8 cellular contexts compared by ENCODE assay signal in the genomic region with DNA sequence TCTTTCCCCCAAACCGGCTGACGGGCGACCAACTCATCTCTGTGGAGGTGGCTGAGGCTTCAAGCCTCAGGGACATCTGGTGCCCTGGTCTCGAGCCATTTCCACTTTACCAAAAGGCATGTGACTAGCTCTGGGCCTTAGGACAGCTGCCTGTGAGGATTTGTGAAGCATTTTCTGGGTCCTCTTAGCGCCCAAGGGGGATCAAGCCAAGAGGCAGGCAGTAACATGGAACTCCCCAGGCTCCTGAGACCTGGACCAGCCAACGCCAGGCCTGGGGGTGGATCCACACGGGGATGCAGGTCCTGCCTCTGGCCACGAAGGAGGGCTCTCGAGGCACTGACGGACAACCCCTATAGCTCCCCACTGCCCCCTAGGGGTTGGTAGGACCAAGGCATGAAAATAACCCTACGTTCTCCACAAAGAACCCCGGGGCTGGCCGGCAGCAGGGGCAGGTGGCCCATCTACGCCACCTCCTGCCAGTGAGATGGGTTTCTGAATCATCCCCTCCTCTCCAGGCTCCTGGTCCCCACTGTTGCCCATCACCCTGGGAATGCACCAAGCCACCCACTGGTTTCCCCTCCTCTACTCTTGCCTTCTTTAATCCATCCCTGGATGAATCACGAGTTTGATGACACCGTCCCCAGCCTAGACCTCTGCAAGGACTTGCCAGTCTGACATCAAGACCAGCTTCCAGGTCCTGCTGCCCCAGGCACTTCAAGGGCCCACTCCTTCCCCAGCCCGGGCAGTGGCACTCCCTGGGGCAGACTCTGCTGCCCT. TPM values are rescaled to one million over a fixed set of nuclear protein-coding genes. Genes with fewer than 3 reads are reported as not detected.
DNase-seq lines count a peak whose midpoint lies in the region; ATAC-seq and TF ChIP-seq lines count a peak whose summit lies in the region.

No MANE protein-coding gene starts in this region.

- H2AFZ ChIP-seq in neural progenitor cell (replicated peaks) = no peak overlapping the region

- H3K27me3 Mint-ChIP-seq in neural progenitor cell (ENCODE audit: insufficient read depth, low read depth) = peaks cover 4% of the 10 kb centered on the region

- H3K9me3 Mint-ChIP-seq in neural progenitor cell = no peaks in the 10 kb centered on the region

- H3K4me2 ChIP-seq in neural progenitor cell = no peak overlapping the region

- peaks cover 16% of the 10 kb centered on the region for H3K4me1 Mint-ChIP-seq in neural progenitor cell

- H3K4me3 Mint-ChIP-seq in neural progenitor cell = peak overlapping the region; percentile 62

- H3K27ac Mint-ChIP-seq in neural progenitor cell = peak overlapping the region; percentile 33

- H3K9me3 ChIP-seq in BE2C (no peaks in the 10 kb centered on the region), neural progenitor cell (ENCODE audit: low read depth) (no peaks in the 10 kb centered on the region)

- DNase-seq in BE2C (peak; percentile 60), H7 (peak; percentile 88), epithelial cell of proximal tubule (ENCODE audit: low read depth) (no peak), neural progenitor cell (ENCODE audit: low spot score) (peak; percentile 84)

- H3K4me1 ChIP-seq in BE2C = no peaks in the 10 kb centered on the region
- no peaks in the 10 kb centered on the region for H3K4me1 ChIP-seq in neural progenitor cell

- ATAC-seq in SK-N-SH treated with all-trans-retinoic acid at 6 μM for 48 hours = peak; percentile 41
- ATAC-seq in HG02938 (IDR thresholded peaks at IDR 0.05; ENCODE audit: unreplicated experiment) = no peak
- ATAC-seq in GM18867 (IDR thresholded peaks at IDR 0.05; ENCODE audit: unreplicated experiment) = no peak
- no peak for ATAC-seq in GM18498 (IDR thresholded peaks at IDR 0.05; ENCODE audit: unreplicated experiment)

- no peak overlapping the region for H3K27ac ChIP-seq in neural progenitor cell

- no peaks in the 10 kb centered on the region for H3K79me2 ChIP-seq in neural progenitor cell (ENCODE audit: low read depth)

- no peaks in the 10 kb centered on the region for H4K20me1 ChIP-seq in neural progenitor cell (ENCODE audit: low read depth)

- H3K4me3 ChIP-seq in BE2C (ENCODE audit: low read depth, low read length) (no peak overlapping the region), H7 (ENCODE audit: insufficient read depth, low read depth, low read length) (no peak overlapping the region), epithelial cell of proximal tubule (ENCODE audit: low read depth, low read length) (no peak overlapping the region), neural progenitor cell (no peak overlapping the region)

- no peak overlapping the region for H3K9ac ChIP-seq in neural progenitor cell

- peaks cover 18% of the 10 kb centered on the region; the same call in 1 of the 2 replicates for H3K36me3 ChIP-seq in BE2C
- peaks cover under 1% of the 10 kb centered on the region for H3K36me3 ChIP-seq in H7 (replicated peaks; ENCODE audit: control insufficient read depth, insufficient read depth, low read length)
- no peaks in the 10 kb centered on the region for H3K36me3 ChIP-seq in neural progenitor cell

- peaks cover 3% of the 10 kb centered on the region for H3K36me3 Mint-ChIP-seq in neural progenitor cell

- TF ChIP-seq CTCF in BE2C (IDR thresholded peaks at IDR 0.05; ENCODE audit: low read depth, low read length) (peak; percentile 56), epithelial cell of proximal tubule (conservative IDR thresholded peaks at IDR 0.05; ENCODE audit: low read depth, low read length) (peak; percentile 64), neural progenitor cell (IDR thresholded peaks at IDR 0.05) (peak; percentile 59)

- H3F3A ChIP-seq in neural progenitor cell (ENCODE audit: low read depth) = peaks cover 33% of the 10 kb centered on the region

- no peaks in the 10 kb centered on the region for H3K27me3 ChIP-seq in BE2C
- no peaks in the 10 kb centered on the region for H3K27me3 ChIP-seq in H7 (ENCODE audit: control insufficient read depth, insufficient read depth, low read length)
- no peaks in the 10 kb centered on the region for H3K27me3 ChIP-seq in neural progenitor cell

TF ChIP-seq in SK-N-SH treated with all-trans-retinoic acid at 6 μM for 48 hours, 23 proteins besides CTCF, POLR2A, EP300 and RAD21:
- TF ChIP-seq ISL1 (CRISPR knock-in tag; IDR thresholded peaks at IDR 0.05) (no peak), PPARA (CRISPR knock-in tag; IDR thresholded peaks at IDR 0.05; ENCODE audit: borderline replicate concordance) (no peak), ZNF70 (CRISPR knock-in tag; IDR thresholded peaks at IDR 0.05) (peak; percentile 99)

RNA-seq across cellular contexts. Expression of a gene that starts 7.0 kb away (rescaled TPM):
- 319 TPM for polyA plus RNA-seq in BE2C (2012; ENCODE audit: insufficient read depth, insufficient read length, low read depth)
- total RNA-seq in H7 (2014; rRNA removed; shearing (Covaris generic)) = 90.2 and 92.2 TPM in 2 replicates
- total RNA-seq in epithelial cell of proximal tubule (83.0 and 126 TPM in 2 replicates), neural progenitor cell (ENCODE audit: low replicate concordance) (23.4 and 39.5 TPM in 2 replicates)

RNA-seq across cellular contexts. Expression of a gene that starts 37.8 kb away (rescaled TPM):
- polyA plus RNA-seq in BE2C (2012; ENCODE audit: insufficient read depth, insufficient read length, low read depth) = 1.7 TPM
- total RNA-seq in H7 (2014; rRNA removed; shearing (Covaris generic)) = 9.4 and 11.1 TPM in 2 replicates
- total RNA-seq in epithelial cell of proximal tubule (6.7 and 7.4 TPM in 2 replicates), neural progenitor cell (ENCODE audit: low replicate concordance) (8.2 and 15.2 TPM in 2 replicates)

RNA-seq across cellular contexts. Expression of a gene that starts 46.5 kb away (rescaled TPM):
- 108 TPM for polyA plus RNA-seq in BE2C (2012; ENCODE audit: insufficient read depth, insufficient read length, low read depth)
- total RNA-seq in H7 (2014; rRNA removed; shearing (Covaris generic)) = 36.2 and 41.7 TPM in 2 replicates
- total RNA-seq in epithelial cell of proximal tubule = 85.3 and 127 TPM in 2 replicates
- 17.1 and 34.7 TPM in 2 replicates for total RNA-seq in neural progenitor cell (ENCODE audit: low replicate concordance)
